In the genomic region with DNA sequence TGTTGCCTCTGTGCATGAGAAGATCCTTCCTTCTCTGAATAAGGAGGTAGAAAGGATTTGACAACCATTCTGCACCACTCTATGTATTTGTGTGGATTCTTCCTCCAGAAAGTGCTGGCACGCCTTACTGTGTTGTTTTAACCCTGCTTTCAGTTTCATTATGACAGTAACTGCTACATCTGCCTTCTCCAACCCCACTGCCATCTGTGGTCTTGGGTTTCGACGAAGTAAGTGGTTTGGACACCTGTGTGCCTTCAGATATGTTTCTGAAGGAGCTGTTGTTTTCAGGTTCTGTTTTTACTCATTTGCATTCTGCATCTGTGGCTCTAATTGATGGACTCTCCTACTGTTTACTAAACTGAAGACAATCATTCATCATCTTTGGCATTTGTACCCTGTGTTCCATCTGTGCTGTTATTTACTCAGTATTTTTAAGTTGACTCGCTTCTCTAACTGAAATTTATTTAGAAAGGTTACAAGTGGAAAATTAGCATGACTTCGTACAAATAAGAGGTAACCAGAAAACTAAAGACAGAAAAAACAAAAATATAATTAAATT, we compare ENCODE assay signal across 8 cellular contexts. TPM values are rescaled to one million over a fixed set of nuclear protein-coding genes. Genes with fewer than 3 reads are reported as not detected.
DNase-seq lines count a peak whose midpoint lies in the region; ATAC-seq and TF ChIP-seq lines count a peak whose summit lies in the region.

No MANE protein-coding gene starts in this region.

- POLR2A ChIA-PET in activated CD4-positive, alpha-beta T cell treated with anti-CD3 and anti-CD28 coated beads for 36 hours (lab: Charles Lee): interaction anchor here (0.5 to 1.0 kb wide), 3 partner anchors 18 to 36 kb away, joined by 3 to 6 read pairs (median 3); partner anchors contain the start of gene CEP128

- H3K4me3 Mint-ChIP-seq in IgD-negative memory B cell: peak overlapping the region; percentile 12 to 91 (median 71)
- H3K4me3 Mint-ChIP-seq in activated CD4-positive, alpha-beta T cell treated with anti-CD3 and anti-CD28 coated beads for 36 hours: peak overlapping the region; percentile 34
- H3K4me3 Mint-ChIP-seq in nephron progenitor cell: no peak overlapping the region

- H3K4me1 Mint-ChIP-seq in IgD-negative memory B cell: peaks cover 34 to 54% (median 45%) of the 10 kb centered on the region in 3 donors
- H3K4me1 Mint-ChIP-seq in activated CD4-positive, alpha-beta T cell treated with anti-CD3 and anti-CD28 coated beads for 36 hours: peaks cover 45% of the 10 kb centered on the region
- H3K4me1 Mint-ChIP-seq in nephron progenitor cell: peaks cover 10% of the 10 kb centered on the region

- TF ChIP-seq CTCF in GM12865 (IDR thresholded peaks at IDR 0.05; ENCODE audit: insufficient read depth, low read depth, low read length, missing control alignments) (no peak), nephron progenitor cell (IDR thresholded peaks at IDR 0.05) (no peak)

- H3K27me3 Mint-ChIP-seq in IgD-negative memory B cell (peaks cover 6% of the 10 kb centered on the region), nephron progenitor cell (ENCODE audit: low read depth, poor library complexity) (peaks cover 55% of the 10 kb centered on the region)
- H3K27me3 Mint-ChIP-seq in activated CD4-positive, alpha-beta T cell treated with anti-CD3 and anti-CD28 coated beads for 36 hours: peaks cover 13% of the 10 kb centered on the region

- CTCF ChIA-PET in activated CD4-positive, alpha-beta T cell treated with anti-CD3 and anti-CD28 coated beads for 36 hours (lab: Charles Lee): interaction anchor here (0.6 to 10.2 kb wide), 8 partner anchors 14 to 211 kb away, joined by 3 to 119 read pairs (median 3); no protein-coding TSS in a partner anchor

- H3K36me3 Mint-ChIP-seq in IgD-negative memory B cell (peaks cover 2% of the 10 kb centered on the region), nephron progenitor cell (ENCODE audit: low read depth) (no peaks in the 10 kb centered on the region)
- H3K36me3 Mint-ChIP-seq in activated CD4-positive, alpha-beta T cell treated with anti-CD3 and anti-CD28 coated beads for 36 hours (ENCODE audit: low read depth): no peaks in the 10 kb centered on the region

- peak overlapping the region; percentile 49 to 95 (median 95) for H3K27ac Mint-ChIP-seq in IgD-negative memory B cell
- no peak overlapping the region for H3K27ac Mint-ChIP-seq in activated CD4-positive, alpha-beta T cell treated with anti-CD3 and anti-CD28 coated beads for 36 hours
- H3K27ac Mint-ChIP-seq in nephron progenitor cell: no peak overlapping the region

- peaks cover 0 to 2% (median 0%) of the 10 kb centered on the region in 3 donors for H3K9me3 Mint-ChIP-seq in IgD-negative memory B cell
- H3K9me3 Mint-ChIP-seq in activated CD4-positive, alpha-beta T cell treated with anti-CD3 and anti-CD28 coated beads for 36 hours (ENCODE audit: low read depth): no peaks in the 10 kb centered on the region
- H3K9me3 Mint-ChIP-seq in nephron progenitor cell: no peaks in the 10 kb centered on the region

- peak; percentile 98 for ATAC-seq in GM21423 (IDR thresholded peaks at IDR 0.05; ENCODE audit: unreplicated experiment)
- peak; percentile 85 for ATAC-seq in activated CD4-positive, alpha-beta T cell treated with anti-CD3 and anti-CD28 coated beads for 36 hours

- H3K4me3 ChIP-seq in GM12865 (ENCODE audit: low read depth, low read length): no peak overlapping the region

- DNase-seq in GM12865 (ENCODE audit: low read depth) (peak; percentile 95), left kidney (ENCODE audit: low read depth, low spot score) (peak; percentile 5), T1000 (lab: John Stamatoyannopoulos, UW) (no peak), SHP77 treated with DMSO at 0.1 percent for 48 hours (lab: John Stamatoyannopoulos, UW) (no peak), nephron progenitor cell (no peak)
- DNase-seq in activated CD4-positive, alpha-beta T cell treated with anti-CD3 and anti-CD28 coated beads for 36 hours: peak; percentile 72

- intact Hi-C loops in activated CD4-positive, alpha-beta T cell treated with anti-CD3 and anti-CD28 coated beads for 36 hours (cut with DNase I, micrococcal nuclease): loop anchor here (1.0 to 5.0 kb wide), 6 partner anchors 17 to 258 kb away; no protein-coding TSS in a partner anchor

RNA-seq across cellular contexts. Expression of gene TSHR, which starts 4.1 kb away (rescaled TPM):
- not detected for polyA plus RNA-seq in IgD-negative memory B cell
- not detected for total RNA-seq in activated CD4-positive, alpha-beta T cell treated with anti-CD3 and anti-CD28 coated beads for 36 hours

RNA-seq across cellular contexts. Expression of gene CEP128, which starts 18.0 kb away (rescaled TPM):
- 2.8 TPM for polyA plus RNA-seq in IgD-negative memory B cell
- total RNA-seq in activated CD4-positive, alpha-beta T cell treated with anti-CD3 and anti-CD28 coated beads for 36 hours: 10 to 100 TPM; 18.6 to 21.6 TPM

Comparison
In these comparisons a context has a peak if more than half of its experiments do, and no peak if none do; other contexts are left out.
1. DNase-seq: peak in GM12865 (single experiment), activated CD4-positive, alpha-beta T cell treated with anti-CD3 and anti-CD28 coated beads for 36 hours (single experiment) and left kidney (single experiment); none in T1000 (single experiment), SHP77 treated with DMSO at 0.1 percent for 48 hours (single experiment) and nephron progenitor cell (single experiment).
2. H3K27ac Mint-ChIP-seq: peak in IgD-negative memory B cell (3 of 3); none in activated CD4-positive, alpha-beta T cell treated with anti-CD3 and anti-CD28 coated beads for 36 hours (single experiment) and nephron progenitor cell (single experiment).